In the genomic region with DNA sequence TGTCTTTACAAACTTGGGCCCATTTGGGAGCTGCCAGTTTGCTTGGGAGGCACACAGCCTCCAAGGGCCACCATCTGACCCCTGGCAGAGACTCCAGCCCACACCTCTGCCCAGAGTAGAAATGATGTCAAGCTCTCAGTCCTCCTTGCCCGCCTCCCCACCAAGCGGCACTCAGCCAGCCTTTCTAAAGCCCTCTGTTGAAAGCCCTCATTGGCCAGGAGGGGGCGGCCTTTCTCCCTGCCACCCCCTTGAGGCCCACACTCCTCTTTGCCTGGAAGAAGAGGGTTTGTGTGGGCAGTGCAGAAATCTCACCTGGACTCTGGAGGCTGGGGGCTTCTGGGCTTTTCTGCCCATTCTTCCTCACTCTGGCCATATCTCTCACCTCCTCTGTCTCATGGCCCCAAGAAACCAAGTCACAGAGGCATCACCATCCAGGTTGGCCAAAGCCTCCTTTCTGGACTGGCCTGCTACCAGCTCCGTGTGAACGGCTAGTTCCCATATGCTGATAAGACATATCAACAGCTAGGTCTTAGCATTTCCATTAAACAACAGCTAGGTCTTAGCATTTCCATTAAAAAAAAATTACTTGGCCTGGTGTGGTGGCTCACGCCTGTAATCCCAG, we compare ENCODE assay signal across 9 cellular contexts. TPM values are rescaled to one million over a fixed set of nuclear protein-coding genes. Genes with fewer than 3 reads are reported as not detected.
DNase-seq lines count a peak whose midpoint lies in the region; ATAC-seq and TF ChIP-seq lines count a peak whose summit lies in the region.
"Had no signal": no experiment of that assay in that cellular context is flagged by ENCODE, and none has a peak within 500 bp of the region (broad histone marks: within the 10 kb centered on the region; RNA-seq: fewer than 3 reads in every experiment).

No MANE protein-coding gene starts in this region.

- ATAC-seq in activated CD8-positive, alpha-beta T cell treated with anti-CD3 and anti-CD28 coated beads for 36 hours: peak; percentile 89
- ATAC-seq in GM18505 (IDR thresholded peaks at IDR 0.05; ENCODE audit: unreplicated experiment): no peak
- no peak for ATAC-seq in GM21447 (IDR thresholded peaks at IDR 0.05; ENCODE audit: unreplicated experiment)
- no peak for ATAC-seq in HG03196 (IDR thresholded peaks at IDR 0.05; ENCODE audit: unreplicated experiment)

- TF ChIP-seq CTCF in CD14-positive monocyte (IDR thresholded peaks at IDR 0.05): peak; percentile 70
- TF ChIP-seq CTCF in activated CD8-positive, alpha-beta T cell treated with anti-CD3 and anti-CD28 coated beads for 36 hours (IDR thresholded peaks at IDR 0.05): peak; percentile 62

- H3K36me3 Mint-ChIP-seq in CD14-positive monocyte: peaks cover 5 to 10% of the 10 kb centered on the region in 2 donors
- H3K36me3 Mint-ChIP-seq in activated CD8-positive, alpha-beta T cell treated with anti-CD3 and anti-CD28 coated beads for 36 hours (ENCODE audit: low read depth): no peaks in the 10 kb centered on the region

- H3K9me3 Mint-ChIP-seq in CD14-positive monocyte: peaks cover 0 to 2% (median 0%) of the 10 kb centered on the region in 7 donors
- H3K9me3 Mint-ChIP-seq in activated CD8-positive, alpha-beta T cell treated with anti-CD3 and anti-CD28 coated beads for 36 hours: no peaks in the 10 kb centered on the region
- H3K9me3 Mint-ChIP-seq: central memory CD8-positive, alpha-beta T cell had no signal

- no peaks in the 10 kb centered on the region for H3K27me3 Mint-ChIP-seq in CD14-positive monocyte (ENCODE audit: low read depth in 3 of 3)
- no peaks in the 10 kb centered on the region for H3K27me3 Mint-ChIP-seq in activated CD8-positive, alpha-beta T cell treated with anti-CD3 and anti-CD28 coated beads for 36 hours
- H3K27me3 Mint-ChIP-seq: central memory CD8-positive, alpha-beta T cell had no signal

- peak overlapping the region in 2 of 7 donors; percentile 6 to 37 for H3K27ac Mint-ChIP-seq in CD14-positive monocyte
- H3K27ac Mint-ChIP-seq in activated CD8-positive, alpha-beta T cell treated with anti-CD3 and anti-CD28 coated beads for 36 hours: no peak overlapping the region

- CTCF ChIA-PET in HEK293T (lab: Yijun Ruan, JAX): interaction anchor here (0.6 to 2.7 kb wide), 18 partner anchors 9 to 390 kb away, joined by 3 to 15 read pairs (median 5); a partner anchor contains a TSS
- CTCF ChIA-PET in activated CD8-positive, alpha-beta T cell treated with anti-CD3 and anti-CD28 coated beads for 36 hours (lab: Charles Lee): interaction anchor here (0.6 to 4.4 kb wide), 21 partner anchors 8 to 176 kb away, joined by 3 to 54 read pairs (median 4); a partner anchor contains a TSS

- no peak overlapping the region for H3K4me3 Mint-ChIP-seq in CD14-positive monocyte
- no peak overlapping the region for H3K4me3 Mint-ChIP-seq in activated CD8-positive, alpha-beta T cell treated with anti-CD3 and anti-CD28 coated beads for 36 hours
- H3K4me3 Mint-ChIP-seq: central memory CD8-positive, alpha-beta T cell had no signal

- POLR2A ChIA-PET in HEK293T (lab: Yijun Ruan, JAX): no interaction called here
- POLR2A ChIA-PET in activated CD8-positive, alpha-beta T cell treated with anti-CD3 and anti-CD28 coated beads for 36 hours (lab: Charles Lee): no interaction called here

- TF ChIP-seq POLR2A in GM18505 (IDR thresholded peaks at IDR 0.05; ENCODE audit: borderline replicate concordance, extremely low read depth, insufficient read depth, insufficient read length): no peak

- intact Hi-C loops in CD14-positive monocyte (cut with micrococcal nuclease): loop anchor here in 1 of 2 donors (1.0 kb wide), 1 partner anchor 18 kb away; no protein-coding TSS in a partner anchor
- intact Hi-C loops in activated CD8-positive, alpha-beta T cell treated with anti-CD3 and anti-CD28 coated beads for 36 hours (cut with micrococcal nuclease): no loop called here

- DNase-seq in CD14-positive monocyte (ENCODE audit: low spot score) (no peak), HEK293T (ENCODE audit: extremely low spot score) (peak; percentile 80), globus pallidus (ENCODE audit: low spot score) (peak; percentile 77)
- peak; percentile 64 for DNase-seq in activated CD8-positive, alpha-beta T cell treated with anti-CD3 and anti-CD28 coated beads for 36 hours
- DNase-seq in stimulated activated CD4-positive, alpha-beta T cell treated with anti-CD3 and anti-CD28 coated beads, Interleukin-2, amount 100 ng/mL, for 4 hours (ENCODE audit: low read depth): peak; percentile 16

- H3K4me1 Mint-ChIP-seq in CD14-positive monocyte: peaks cover 1% of the 10 kb centered on the region
- no peaks in the 10 kb centered on the region for H3K4me1 Mint-ChIP-seq in activated CD8-positive, alpha-beta T cell treated with anti-CD3 and anti-CD28 coated beads for 36 hours (ENCODE audit: low read depth)
- H3K4me1 Mint-ChIP-seq: central memory CD8-positive, alpha-beta T cell had no signal

TF ChIP-seq in HEK293T, 16 proteins besides CTCF, POLR2A, EP300 and RAD21:
- no peak for TF ChIP-seq SP1 (IDR thresholded peaks at IDR 0.05)
- TF ChIP-seq SUZ12 (IDR thresholded peaks at IDR 0.05): no peak
- TF ChIP-seq L3MBTL2 (conservative IDR thresholded peaks at IDR 0.05): no peak
- no peak for TF ChIP-seq CTBP1 (IDR thresholded peaks at IDR 0.05; ENCODE audit: borderline replicate concordance)
- TF ChIP-seq HDGF (IDR thresholded peaks at IDR 0.05; ENCODE audit: borderline replicate concordance): no peak
- TF ChIP-seq FOXA1 (IDR thresholded peaks at IDR 0.05): no peak
- TF ChIP-seq NFRKB (IDR thresholded peaks at IDR 0.05): no peak
- no peak for TF ChIP-seq BHLHE40 (IDR thresholded peaks at IDR 0.05; ENCODE audit: borderline replicate concordance)
- no peak for TF ChIP-seq ARNT (IDR thresholded peaks at IDR 0.05)
- TF ChIP-seq LEF1 (IDR thresholded peaks at IDR 0.05; ENCODE audit: borderline replicate concordance): no peak
- TF ChIP-seq TARDBP (IDR thresholded peaks at IDR 0.05): no peak
- TF ChIP-seq, protein P1, sequence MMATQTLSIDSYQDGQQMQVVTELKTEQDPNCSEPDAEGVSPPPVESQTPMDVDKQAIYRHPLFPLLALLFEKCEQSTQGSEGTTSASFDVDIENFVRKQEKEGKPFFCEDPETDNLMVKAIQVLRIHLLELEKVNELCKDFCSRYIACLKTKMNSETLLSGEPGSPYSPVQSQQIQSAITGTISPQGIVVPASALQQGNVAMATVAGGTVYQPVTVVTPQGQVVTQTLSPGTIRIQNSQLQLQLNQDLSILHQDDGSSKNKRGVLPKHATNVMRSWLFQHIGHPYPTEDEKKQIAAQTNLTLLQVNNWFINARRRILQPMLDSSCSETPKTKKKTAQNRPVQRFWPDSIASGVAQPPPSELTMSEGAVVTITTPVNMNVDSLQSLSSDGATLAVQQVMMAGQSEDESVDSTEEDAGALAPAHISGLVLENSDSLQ (IDR thresholded peaks at IDR 0.05): no peak

RNA-seq across cellular contexts. Expression of a gene that starts 36.1 kb away (rescaled TPM):
- 10 to 100 TPM; 17.2 to 20.0 TPM for polyA plus RNA-seq in CD14-positive monocyte
- 1 to 10 TPM; 1.6 to 2.1 TPM for total RNA-seq in activated CD8-positive, alpha-beta T cell treated with anti-CD3 and anti-CD28 coated beads for 36 hours

RNA-seq across cellular contexts. Expression of a gene that starts 36.6 kb away (rescaled TPM):
- polyA plus RNA-seq in CD14-positive monocyte: 10 to 100 TPM; 23.2 to 29.2 TPM
- 100 to 1,000 TPM; 107 to 108 TPM for total RNA-seq in activated CD8-positive, alpha-beta T cell treated with anti-CD3 and anti-CD28 coated beads for 36 hours

RNA-seq across cellular contexts. Expression of a gene that starts 37.7 kb away (rescaled TPM):
- polyA plus RNA-seq in CD14-positive monocyte: not detected
- not detected for total RNA-seq in activated CD8-positive, alpha-beta T cell treated with anti-CD3 and anti-CD28 coated beads for 36 hours

RNA-seq across cellular contexts. Expression of a gene that starts 49.3 kb away (rescaled TPM):
- polyA plus RNA-seq in CD14-positive monocyte: not detected
- total RNA-seq in activated CD8-positive, alpha-beta T cell treated with anti-CD3 and anti-CD28 coated beads for 36 hours: not detected

RNA-seq across cellular contexts. Expression of a gene that starts 54.7 kb away (rescaled TPM):
- polyA plus RNA-seq in CD14-positive monocyte: not detected
- not detected for total RNA-seq in activated CD8-positive, alpha-beta T cell treated with anti-CD3 and anti-CD28 coated beads for 36 hours
